30 cellular contexts compared by ENCODE assay signal in the genomic region with DNA sequence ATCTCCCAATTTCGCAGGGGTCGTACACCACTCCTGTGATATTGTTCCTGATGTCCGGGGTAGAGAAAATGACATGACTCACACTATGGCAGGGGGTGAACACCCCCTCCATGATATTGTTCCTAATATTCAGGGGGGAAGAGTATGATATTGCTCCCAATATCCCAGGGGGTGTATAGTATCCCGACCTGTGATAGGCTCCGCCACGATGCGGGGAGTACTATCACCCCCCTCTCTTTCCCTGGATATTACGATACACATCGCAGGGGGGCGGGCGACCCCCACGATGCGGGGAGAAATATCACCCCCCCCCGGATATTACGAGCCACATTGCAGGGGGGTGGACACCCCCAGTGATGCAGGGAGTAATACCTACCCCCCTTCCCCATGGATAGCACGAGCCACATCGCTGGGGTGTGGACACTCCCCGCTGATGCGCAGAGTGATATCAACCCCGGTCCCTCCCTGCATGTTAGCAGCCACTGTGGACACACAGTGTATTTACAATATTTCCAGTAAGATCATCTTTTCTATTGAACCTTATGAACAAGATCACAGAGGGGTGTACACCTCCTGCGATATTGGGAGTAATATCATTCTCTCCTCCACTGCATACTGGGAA. TPM values are rescaled to one million over a fixed set of nuclear protein-coding genes. Genes with fewer than 3 reads are reported as not detected.
"Had no signal": no experiment of that assay in that cellular context is flagged by ENCODE, and none has a peak within 500 bp of the region (broad histone marks: within the 10 kb centered on the region; RNA-seq: fewer than 3 reads in every experiment).

No MANE protein-coding gene starts in this region.

- H3K4me1 Mint-ChIP-seq: activated B cell treated with CpG ODN at 0.5 μM for 24 hours, immature natural killer cell, naive B cell, neural crest cell, T-helper 17 cell had no signal

- H3K27me3 ChIP-seq: thyroid gland had no signal

- H3K27ac ChIP-seq: brain microvascular endothelial cell, dorsolateral prefrontal cortex, hepatocyte, left lung, thyroid gland had no signal

- H3K9me3 Mint-ChIP-seq: activated B cell treated with CpG ODN at 0.5 μM for 24 hours; activated CD4-positive, alpha-beta memory T cell treated with anti-CD3 and anti-CD28 coated beads for 36 hours; activated naive CD4-positive, alpha-beta T cell treated with anti-CD3 and anti-CD28 coated beads for 36 hours; activated T-helper 2 cell treated with anti-CD3 and anti-CD28 coated beads, Interferon-gamma antibody, Interleukin-2, Interleukin-4, amounts not matched to agents 10 μg/mL and 5 μg/mL and 100 μg/mL, durations not matched to agents 14 hours and 24 hours and 36 hours; effector memory CD8-positive, alpha-beta T cell; naive B cell had no signal

- ATAC-seq: effector memory CD8-positive, alpha-beta T cell; esophagus mucosa; left lung; sciatic nerve; T-helper 17 cell had no signal

- DNase-seq: activated B cell treated with CpG ODN at 0.5 μM for 24 hours; activated CD4-positive, alpha-beta memory T cell treated with anti-CD3 and anti-CD28 coated beads for 36 hours; activated CD4-positive, alpha-beta T cell treated with anti-CD3 and anti-CD28 coated beads for 4 hours; activated naive CD4-positive, alpha-beta T cell treated with anti-CD3 and anti-CD28 coated beads for 36 hours; activated T-cell treated with anti-CD3 and anti-CD28 coated beads, Interleukin-2, amount 50 U/mL, for 1 hour; brain microvascular endothelial cell; central memory CD4-positive, alpha-beta T cell; dorsolateral prefrontal cortex; effector memory CD8-positive, alpha-beta T cell; glutamatergic neuron; immature natural killer cell; kidney glomerular epithelial cell; left lung; naive B cell; posterior cingulate gyrus; small intestine; stimulated activated CD4-positive, alpha-beta T cell treated with anti-CD3 and anti-CD28 coated beads, Interleukin-15, amount 100 ng/mL, for 24 hours; stimulated activated CD8-positive, alpha-beta memory T cell treated with anti-CD3 and anti-CD28 coated beads, Interleukin-4, amount 100 ng/mL, for 48 hours; stimulated activated naive CD4-positive, alpha-beta T cell treated with Interleukin-2 at 50 U/mL for 16 hours; substantia nigra; T-helper 17 cell; thyroid gland had no signal

- H3K4me3 Mint-ChIP-seq: activated B cell treated with CpG ODN at 0.5 μM for 24 hours; activated CD4-positive, alpha-beta memory T cell treated with anti-CD3 and anti-CD28 coated beads for 36 hours; activated naive CD4-positive, alpha-beta T cell treated with anti-CD3 and anti-CD28 coated beads for 36 hours; effector memory CD8-positive, alpha-beta T cell; immature natural killer cell; naive B cell; neural crest cell; T-helper 17 cell had no signal

- H3K36me3 ChIP-seq: brain microvascular endothelial cell, left lung, thyroid gland had no signal

- H3K4me3 ChIP-seq: dorsolateral prefrontal cortex, hepatocyte, left lung, lung, thyroid gland had no signal

- H3K4me2 ChIP-seq: hepatocyte had no signal

- H3K79me2 ChIP-seq: hepatocyte had no signal

- H3K9me3 ChIP-seq: left lung, thyroid gland had no signal

- H3K27ac Mint-ChIP-seq: activated B cell treated with CpG ODN at 0.5 μM for 24 hours; activated CD4-positive, alpha-beta memory T cell treated with anti-CD3 and anti-CD28 coated beads for 36 hours; activated naive CD4-positive, alpha-beta T cell treated with anti-CD3 and anti-CD28 coated beads for 36 hours; activated T-helper 2 cell treated with anti-CD3 and anti-CD28 coated beads, Interferon-gamma antibody, Interleukin-2, Interleukin-4, amounts not matched to agents 10 μg/mL and 5 μg/mL and 100 μg/mL, durations not matched to agents 14 hours and 24 hours and 36 hours; effector memory CD8-positive, alpha-beta T cell; immature natural killer cell; naive B cell; T-helper 17 cell had no signal

- H3K4me1 ChIP-seq: left lung had no signal

- H2AFZ ChIP-seq: hepatocyte had no signal

- H3K36me3 Mint-ChIP-seq: activated CD4-positive, alpha-beta memory T cell treated with anti-CD3 and anti-CD28 coated beads for 36 hours; immature natural killer cell; naive B cell had no signal

RNA-seq across cellular contexts. Expression of gene SMIM41, which starts 17.7 kb away (rescaled TPM):
- total RNA-seq: activated B cell treated with CpG ODN at 0.5 μM for 24 hours; activated CD4-positive, alpha-beta memory T cell treated with anti-CD3 and anti-CD28 coated beads for 36 hours; activated naive CD4-positive, alpha-beta T cell treated with anti-CD3 and anti-CD28 coated beads for 36 hours; endothelial cell of umbilical vein; esophagus mucosa; frontal cortex; hepatocyte; neural crest cell; T-helper 17 cell had no signal
